In the genomic region with DNA sequence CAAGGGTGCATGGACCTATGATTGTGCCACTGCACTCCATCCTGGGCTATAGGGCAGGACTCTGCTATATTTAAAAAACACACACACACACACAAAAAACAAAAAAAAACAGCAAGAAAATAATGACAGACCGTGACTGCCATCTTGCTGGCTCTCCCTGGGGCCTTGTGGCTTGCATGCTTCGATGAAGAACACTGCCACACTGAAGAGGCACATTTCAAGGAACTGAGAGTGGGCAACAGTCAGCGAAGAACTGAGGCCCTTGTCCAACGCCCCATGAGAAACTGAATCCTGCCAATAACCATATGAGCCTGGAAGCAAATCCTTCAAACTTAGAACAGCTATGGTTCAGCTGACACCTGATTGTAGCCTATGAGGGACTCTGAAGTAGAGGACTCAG, we compare ENCODE assay signal across 18 cellular contexts.
A peak's percentile ranks its signal among the peaks of the same experiment; 100 is the strongest.
DNase-seq lines count a peak whose midpoint lies in the region; ATAC-seq and TF ChIP-seq lines count a peak whose summit lies in the region.
"Had no signal": no experiment of that assay in that cellular context is flagged by ENCODE, and none has a peak within 500 bp of the region (broad histone marks: within the 10 kb centered on the region; RNA-seq: fewer than 3 reads in every experiment).

No MANE protein-coding gene starts in this region.

- no peaks in the 10 kb centered on the region for H3K9me3 Mint-ChIP-seq in osteocyte (ENCODE audit: unreplicated experiment)
- peaks cover 0 to 2% of the 10 kb centered on the region in 2 donors for H3K9me3 Mint-ChIP-seq in effector memory CD8-positive, alpha-beta T cell
- H3K9me3 Mint-ChIP-seq: GM23338, H9 had no signal

- no peak for TF ChIP-seq CTCF in osteocyte (IDR thresholded peaks at IDR 0.05)

- DNase-seq in NAMALWA (ENCODE audit: low spot score) = peak; percentile 20
- DNase-seq in osteocyte (ENCODE audit: extremely low spot score, unreplicated experiment) = no peak
- no peak for DNase-seq in effector memory CD8-positive, alpha-beta T cell
- DNase-seq: C1 segment of cervical spinal cord; Calu3; CD4-positive, alpha-beta memory T cell; COR-L47; DMS153; DND-41; H9 had no signal

- no peak overlapping the region for H3K4me3 ChIP-seq in BLaER1
- H3K4me3 ChIP-seq: GM12878, GM23338 had no signal

- no peaks in the 10 kb centered on the region for H3K36me3 ChIP-seq in BLaER1

- H3K4me1 ChIP-seq in BLaER1 = peaks cover 21% of the 10 kb centered on the region

- H3K27ac Mint-ChIP-seq in osteocyte (ENCODE audit: unreplicated experiment) = peak overlapping the region; percentile 31
- no peak overlapping the region for H3K27ac Mint-ChIP-seq in effector memory CD8-positive, alpha-beta T cell
- H3K27ac Mint-ChIP-seq: B cell; CD4-positive, alpha-beta memory T cell; GM23338; H9 had no signal

- peaks cover 16% of the 10 kb centered on the region; the same call in 1 of the 2 replicates for H3K9me3 ChIP-seq in BLaER1

- H3K9ac ChIP-seq in BLaER1 = no peak overlapping the region

- H3K4me2 ChIP-seq in BLaER1 = peak overlapping the region; percentile 46
- H3K4me2 ChIP-seq: GM23338 had no signal

- no peak for ATAC-seq in effector memory CD8-positive, alpha-beta T cell (replicated peaks)
- ATAC-seq in HG03280 (IDR thresholded peaks at IDR 0.05; ENCODE audit: unreplicated experiment) (no peak), GM18502 (IDR thresholded peaks at IDR 0.05; ENCODE audit: poor library complexity, unreplicated experiment) (no peak)
- ATAC-seq: GM12878, GM23338, HCT116 had no signal

- no peaks in the 10 kb centered on the region for H4K20me1 ChIP-seq in BLaER1

- H3K4me3 Mint-ChIP-seq in osteocyte (ENCODE audit: unreplicated experiment) = no peak overlapping the region
- H3K4me3 Mint-ChIP-seq in effector memory CD8-positive, alpha-beta T cell = no peak overlapping the region
- H3K4me3 Mint-ChIP-seq: B cell; CD4-positive, alpha-beta memory T cell; GM23338; H9 had no signal

- no peaks in the 10 kb centered on the region for H3K36me3 Mint-ChIP-seq in osteocyte (ENCODE audit: unreplicated experiment)
- no peaks in the 10 kb centered on the region for H3K36me3 Mint-ChIP-seq in effector memory CD8-positive, alpha-beta T cell (ENCODE audit: insufficient read depth)
- H3K36me3 Mint-ChIP-seq: CD4-positive, alpha-beta memory T cell had no signal

- H3K27me3 ChIP-seq in BLaER1 = no peaks in the 10 kb centered on the region

- no peaks in the 10 kb centered on the region for H3K27me3 Mint-ChIP-seq in osteocyte (ENCODE audit: unreplicated experiment)
- H3K27me3 Mint-ChIP-seq in effector memory CD8-positive, alpha-beta T cell = peaks cover 6 to 16% of the 10 kb centered on the region in 2 donors

- H3K4me1 Mint-ChIP-seq in osteocyte (ENCODE audit: unreplicated experiment) = peaks cover 49% of the 10 kb centered on the region
- no peaks in the 10 kb centered on the region for H3K4me1 Mint-ChIP-seq in effector memory CD8-positive, alpha-beta T cell (ENCODE audit: low read depth in 2 of 2)
- H3K4me1 Mint-ChIP-seq: B cell, GM23338, H9 had no signal

- no peak overlapping the region for H3K27ac ChIP-seq in BLaER1
- H3K27ac ChIP-seq: 22Rv1 had no signal
